In genomic region chr1:44775078-44775929, GRCh38 we compare ENCODE assay signal across 8 cellular contexts. TPM values are rescaled to one million over a fixed set of nuclear protein-coding genes. Genes with fewer than 3 reads are reported as not detected.
DNase-seq lines count a peak whose midpoint lies in the region; ATAC-seq and TF ChIP-seq lines count a peak whose summit lies in the region.

TSS of gene RPS8 (plus strand) at chr1:44775540. CDS start at chr1:44775597, 57 bp downstream.

- H3K27ac Mint-ChIP-seq in CD14-positive monocyte, result peak within 1 kb of the TSS; percentile 96 to 100 (median 98)

- peaks cover 5 to 26% (median 16%) of the 10 kb centered on the region in 4 donors for H3K36me3 ChIP-seq in liver (ENCODE audit: control insufficient read depth in 4 of 4, insufficient read depth in 3 of 4, low read depth in 1 of 4, low read length in 3 of 4)

- no peaks in the 10 kb centered on the region for H3K27me3 ChIP-seq in liver (ENCODE audit: control insufficient read depth in 4 of 4, insufficient read depth in 4 of 4, low read length in 3 of 4)

- H3K4me1 ChIP-seq in liver (ENCODE audit: control insufficient read depth in 4 of 4, insufficient read depth in 4 of 4, low read length in 3 of 4), result peaks cover 0 to 17% (median 8%) of the 10 kb centered on the region in 4 donors

- peak within 1 kb of the TSS; percentile 96 to 99 for H3K9ac ChIP-seq in liver (ENCODE audit: low read depth in 1 of 2, low read length in 2 of 2)

- under 1% methylated on average over 65 of the region's 65 CpGs for WGBS in liver

- peak within 1 kb of the TSS; percentile 75 to 97 (median 96) for H3K4me3 ChIP-seq in liver (ENCODE audit: low read depth in 1 of 3, low read length in 3 of 3)

- TF ChIP-seq RAD21 in liver (IDR thresholded peaks at IDR 0.05), result peak in 1 of 2 donors; percentile 32

- no peaks in the 10 kb centered on the region for H3K9me3 ChIP-seq in liver (ENCODE audit: control insufficient read depth in 4 of 4, low read length in 3 of 4)

- peak; percentile 87 for DNase-seq in CD14-positive monocyte (ENCODE audit: low spot score)
- DNase-seq in NCI-H748 (lab: John Stamatoyannopoulos, UW; ENCODE audit: unreplicated experiment), result peak; percentile 96
- DNase-seq in activated CD4-positive, alpha-beta T cell treated with anti-CD3 and anti-CD28 coated beads, Interleukin-2, amount 50 U/mL, for 4 hours, result peak; percentile 86
- peak; percentile 91 to 96 for DNase-seq in dermis microvascular lymphatic vessel endothelial cell (ENCODE audit: low read depth in 2 of 2)
- peak; percentile 86 for DNase-seq in stimulated activated CD4-positive, alpha-beta T cell treated with anti-CD3 and anti-CD28 coated beads, Interleukin-4, amount 100 ng/mL, for 1 hour

- ATAC-seq in GM19372 (IDR thresholded peaks at IDR 0.05; ENCODE audit: low read depth, unreplicated experiment) (peak; percentile 77), HG03521 (IDR thresholded peaks at IDR 0.05; ENCODE audit: unreplicated experiment) (peak; percentile 77)

- intact Hi-C loops in CD14-positive monocyte (cut with micrococcal nuclease), result loop anchor here (2.0 to 10.0 kb wide), 5 partner anchors 33 to 527 kb away; partner anchors contain the start of genes EIF2B3 (in 1 of the 2) and RNU5D-1 (in 1 of the 2)

- TF ChIP-seq CTCF in CD14-positive monocyte (IDR thresholded peaks at IDR 0.05) (no peak), liver (IDR thresholded peaks at IDR 0.05; ENCODE audit: low read depth, low read length, missing input control) (no peak)

- peak within 1 kb of the TSS; percentile 92 to 96 for H3K4me3 Mint-ChIP-seq in CD14-positive monocyte

- peaks cover 31 to 39% of the 10 kb centered on the region in 2 donors for H3K36me3 Mint-ChIP-seq in CD14-positive monocyte

- H3K27me3 Mint-ChIP-seq in CD14-positive monocyte (ENCODE audit: low read depth in 3 of 3), result no peaks in the 10 kb centered on the region

- H3K9me3 Mint-ChIP-seq in CD14-positive monocyte, result no peaks in the 10 kb centered on the region

- H3K27ac ChIP-seq in liver (ENCODE audit: low read depth in 1 of 2, low read length in 2 of 2), result peak within 1 kb of the TSS; percentile 92 to 99

- peaks cover 34% of the 10 kb centered on the region for H3K4me1 Mint-ChIP-seq in CD14-positive monocyte

TF ChIP-seq in liver, 16 proteins besides CTCF, POLR2A, EP300 and RAD21:
- TF ChIP-seq JUND (IDR thresholded peaks at IDR 0.05), result peak in 1 of 2 donors; percentile 31
- TF ChIP-seq TAF1 (conservative IDR thresholded peaks at IDR 0.05), result peak; percentile 97
- no peak for TF ChIP-seq FOXA2 (IDR thresholded peaks at IDR 0.05)
- peak; percentile 57 to 65 for TF ChIP-seq RXRA (IDR thresholded peaks at IDR 0.05)
- peak; percentile 91 for TF ChIP-seq REST (IDR thresholded peaks at IDR 0.05)
- TF ChIP-seq MAX (IDR thresholded peaks at IDR 0.05), result peak; percentile 76
- peak; percentile 92 for TF ChIP-seq YY1 (IDR thresholded peaks at IDR 0.05)
- no peak for TF ChIP-seq FOXA1 (IDR thresholded peaks at IDR 0.05)
- peak in 1 of 2 donors; percentile 60 for TF ChIP-seq GABPA (IDR thresholded peaks at IDR 0.05 in 1 of 2, conservative IDR thresholded peaks at IDR 0.05 in 1 of 2)
- TF ChIP-seq, protein P1, sequence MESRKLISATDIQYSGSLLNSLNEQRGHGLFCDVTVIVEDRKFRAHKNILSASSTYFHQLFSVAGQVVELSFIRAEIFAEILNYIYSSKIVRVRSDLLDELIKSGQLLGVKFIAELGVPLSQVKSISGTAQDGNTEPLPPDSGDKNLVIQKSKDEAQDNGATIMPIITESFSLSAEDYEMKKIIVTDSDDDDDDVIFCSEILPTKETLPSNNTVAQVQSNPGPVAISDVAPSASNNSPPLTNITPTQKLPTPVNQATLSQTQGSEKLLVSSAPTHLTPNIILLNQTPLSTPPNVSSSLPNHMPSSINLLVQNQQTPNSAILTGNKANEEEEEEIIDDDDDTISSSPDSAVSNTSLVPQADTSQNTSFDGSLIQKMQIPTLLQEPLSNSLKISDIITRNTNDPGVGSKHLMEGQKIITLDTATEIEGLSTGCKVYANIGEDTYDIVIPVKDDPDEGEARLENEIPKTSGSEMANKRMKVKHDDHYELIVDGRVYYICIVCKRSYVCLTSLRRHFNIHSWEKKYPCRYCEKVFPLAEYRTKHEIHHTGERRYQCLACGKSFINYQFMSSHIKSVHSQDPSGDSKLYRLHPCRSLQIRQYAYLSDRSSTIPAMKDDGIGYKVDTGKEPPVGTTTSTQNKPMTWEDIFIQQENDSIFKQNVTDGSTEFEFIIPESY (IDR thresholded peaks at IDR 0.05), result peak; percentile 94
- peak; percentile 75 for TF ChIP-seq SP1 (IDR thresholded peaks at IDR 0.05)
- peak; percentile 77 for TF ChIP-seq NR2F2 (IDR thresholded peaks at IDR 0.05)
- no peak for TF ChIP-seq HNF4G (IDR thresholded peaks at IDR 0.05)
- no peak for TF ChIP-seq ATF3 (IDR thresholded peaks at IDR 0.05)
- no peak for TF ChIP-seq EGR1 (IDR thresholded peaks at IDR 0.05; ENCODE audit: low read depth in 2 of 2)
- TF ChIP-seq HNF4A (conservative IDR thresholded peaks at IDR 0.05), result no peak

RNA-seq across cellular contexts. Expression of gene RPS8, which starts in this region (rescaled TPM):
- polyA plus RNA-seq in CD14-positive monocyte, result 100 to 1,000 TPM; 413 to 419 TPM
- 1,311 and 1,360 TPM in 2 replicates for total RNA-seq in dermis microvascular lymphatic vessel endothelial cell
- total RNA-seq in liver, result 100 to 1,000 TPM; 474 to 891 TPM
- polyA plus RNA-seq in liver, result 100 to 1,000 TPM; 258 to 676 TPM

Comparison
In these comparisons a context has a peak if more than half of its experiments do, and no peak if none do; other contexts are left out.
1. Peak in every context shown above with its lines: DNase-seq, ATAC-seq, H3K4me3 ChIP-seq and H3K27ac ChIP-seq.